Comparison of ENCODE assay signal across 12 cellular contexts in the genomic region with DNA sequence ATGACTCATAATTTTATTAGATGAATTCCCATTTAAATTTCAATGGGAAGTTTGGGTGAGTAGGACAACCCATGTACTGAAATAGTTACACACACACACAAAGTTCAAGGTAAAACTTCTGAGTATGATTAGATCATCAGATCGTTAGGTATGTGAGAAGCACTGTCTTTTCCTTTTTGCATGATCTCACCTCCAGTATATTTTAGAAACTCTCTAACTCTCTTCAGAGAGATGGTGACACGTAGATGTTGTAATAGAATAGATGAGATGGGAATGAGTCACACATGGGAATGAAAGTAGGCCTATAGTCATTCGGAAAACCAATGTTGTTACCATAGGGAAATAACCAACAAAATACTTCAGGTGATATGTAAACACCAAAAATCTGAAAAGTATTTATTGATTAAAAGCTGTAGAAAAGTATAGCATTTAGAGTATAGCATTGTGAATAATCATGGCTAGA. TPM values are rescaled to one million over a fixed set of nuclear protein-coding genes. Genes with fewer than 3 reads are reported as not detected.
DNase-seq lines count a peak whose midpoint lies in the region; ATAC-seq and TF ChIP-seq lines count a peak whose summit lies in the region.
"Had no signal": no experiment of that assay in that cellular context is flagged by ENCODE, and none has a peak within 500 bp of the region (broad histone marks: within the 10 kb centered on the region; RNA-seq: fewer than 3 reads in every experiment).

No MANE protein-coding gene starts in this region.

- CTCF ChIA-PET in Panc1 (lab: Charles Lee), result no interaction called here

- DNase-seq in 8988T (peak; percentile 44), Panc1 (ENCODE audit: low read depth, low spot score) (no peak), fibroblast of the aortic adventitia (ENCODE audit: low read depth) (peak; percentile 86), DMS79 treated with DMSO at 0.1 percent for 48 hours (lab: John Stamatoyannopoulos, UW) (no peak), DMS 273 treated with DMSO at 0.1 percent for 48 hours (lab: John Stamatoyannopoulos, UW) (no peak), NCI-H748 (lab: John Stamatoyannopoulos, UW; ENCODE audit: unreplicated experiment) (no peak), GM19240 (ENCODE audit: insufficient read length, low spot score) (no peak)
- DNase-seq: COR-L47; NCI-H1694; nucleus accumbens; stimulated activated naive CD4-positive, alpha-beta T cell treated with Interleukin-2 at 50 U/mL for 16 hours had no signal

- TF ChIP-seq CTCF in Panc1 (IDR thresholded peaks at IDR 0.05), result no peak
- no peak for TF ChIP-seq CTCF in fibroblast of the aortic adventitia (IDR thresholded peaks at IDR 0.05; ENCODE audit: insufficient read depth, low read length)

- H3K9me3 ChIP-seq in Panc1 (ENCODE audit: control insufficient read depth, insufficient read depth, low read depth, low read length), result no peaks in the 10 kb centered on the region

- H3K4me3 ChIP-seq in Panc1 (ENCODE audit: low read depth in 2 of 2, low read length in 2 of 2) (no peak overlapping the region), fibroblast of the aortic adventitia (ENCODE audit: low read depth, low read length) (no peak overlapping the region)

- peak; percentile 64 for ATAC-seq in GM18868 (IDR thresholded peaks at IDR 0.05; ENCODE audit: unreplicated experiment)
- peak; percentile 68 for ATAC-seq in Panc1

- no peaks in the 10 kb centered on the region for H3K27me3 ChIP-seq in Panc1 (ENCODE audit: control insufficient read depth, insufficient read depth, low read length)

- no TSS peak for BruUV-seq in Panc1 (replicated peaks; lab: Mats Ljungman, UMichigan)

- no peaks in the 10 kb centered on the region for H3K4me1 ChIP-seq in Panc1 (ENCODE audit: control insufficient read depth, insufficient read depth, low read length)

- H3K36me3 ChIP-seq in Panc1 (ENCODE audit: control insufficient read depth, insufficient read depth, low read length), result no peaks in the 10 kb centered on the region

- no peak overlapping the region for H3K27ac ChIP-seq in Panc1 (ENCODE audit: low read length)

- in situ Hi-C loops in Panc1 (cut with HindIII; ENCODE audit: low pct_unique_long_range_greater_than_20kb, low sequenced_read_pairs), result no loop called here

- intact Hi-C loops in Panc1 (cut with micrococcal nuclease; ENCODE audit: unreplicated experiment), result no loop called here

- POLR2A ChIA-PET in Panc1 (lab: Charles Lee), result no interaction called here

RNA-seq across cellular contexts. Expression of gene KRT23, which starts 22.2 kb away (rescaled TPM):
- not detected for total RNA-seq in Panc1 (2021; ENCODE audit: unreplicated experiment)
- not detected for polyA plus RNA-seq in Panc1 (2012; ENCODE audit: insufficient read length)
- not detected in 2 replicates for total RNA-seq in fibroblast of the aortic adventitia (ENCODE audit: low replicate concordance)

RNA-seq across cellular contexts. Expression of gene KRT20, which starts 30.2 kb away (rescaled TPM):
- total RNA-seq in Panc1 (2021; ENCODE audit: unreplicated experiment), result 0.13 TPM
- not detected for polyA plus RNA-seq in Panc1 (2012; ENCODE audit: insufficient read length)
- not detected in 2 replicates for total RNA-seq in fibroblast of the aortic adventitia (ENCODE audit: low replicate concordance)

RNA-seq across cellular contexts. Expression of gene KRT12, which starts 48.2 kb away (rescaled TPM):
- not detected for total RNA-seq in Panc1 (2021; ENCODE audit: unreplicated experiment)
- polyA plus RNA-seq in Panc1 (2012; ENCODE audit: insufficient read length), result not detected
- not detected in 2 replicates for total RNA-seq in fibroblast of the aortic adventitia (ENCODE audit: low replicate concordance)

RNA-seq across cellular contexts. Expression of gene KRT39, which starts 51.5 kb away (rescaled TPM):
- total RNA-seq in Panc1 (2021; ENCODE audit: unreplicated experiment), result not detected
- polyA plus RNA-seq in Panc1 (2012; ENCODE audit: insufficient read length), result not detected
- not detected in 2 replicates for total RNA-seq in fibroblast of the aortic adventitia (ENCODE audit: low replicate concordance)

Comparison
In these comparisons a context has a peak if more than half of its experiments do, and no peak if none do; other contexts are left out.
1. DNase-seq: peak in 8988T (single experiment) and fibroblast of the aortic adventitia (single experiment); none in Panc1 (single experiment), DMS79 treated with DMSO at 0.1 percent for 48 hours (single experiment), DMS 273 treated with DMSO at 0.1 percent for 48 hours (single experiment), NCI-H748 (single experiment) and GM19240 (single experiment).